Comparison of ENCODE assay signal across 16 cellular contexts in genomic region chr14:102785598-102785963, GRCh38. TPM values are rescaled to one million over a fixed set of nuclear protein-coding genes. Genes with fewer than 3 reads are reported as not detected.
DNase-seq lines count a peak whose midpoint lies in the region; ATAC-seq and TF ChIP-seq lines count a peak whose summit lies in the region.
"Had no signal": no experiment of that assay in that cellular context is flagged by ENCODE, and none has a peak within 500 bp of the region (broad histone marks: within the 10 kb centered on the region; RNA-seq: fewer than 3 reads in every experiment).

No MANE protein-coding gene starts in this region.

- peaks cover 15% of the 10 kb centered on the region for H3K4me1 ChIP-seq in BE2C
- H3K4me1 ChIP-seq in Loucy (ENCODE audit: insufficient read depth, low read length, poor library complexity, severe bottlenecking), result peaks cover 4% of the 10 kb centered on the region
- H3K4me1 ChIP-seq: left ventricle myocardium inferior, testis had no signal

- no peak overlapping the region for H3K4me3 ChIP-seq in BE2C (ENCODE audit: low read depth, low read length)
- peak overlapping the region; percentile 51 for H3K4me3 ChIP-seq in GM12864 (ENCODE audit: low read depth, low read length)
- H3K4me3 ChIP-seq in Loucy (ENCODE audit: low read length, poor library complexity, severe bottlenecking), result no peak overlapping the region
- no peak overlapping the region for H3K4me3 ChIP-seq in brain microvascular endothelial cell (ENCODE audit: low read depth, low read length)
- H3K4me3 ChIP-seq: left ventricle myocardium inferior, testis had no signal

- H3K79me2 ChIP-seq in Loucy (ENCODE audit: insufficient read depth, low read length), result peaks cover 81% of the 10 kb centered on the region

- no peaks in the 10 kb centered on the region for H3K9me3 ChIP-seq in BE2C
- H3K9me3 ChIP-seq in Loucy (ENCODE audit: insufficient read depth, low read depth, low read length), result no peaks in the 10 kb centered on the region
- H3K9me3 ChIP-seq: left ventricle myocardium inferior, testis had no signal

- DNase-seq in BE2C, result no peak
- DNase-seq in GM12864 (ENCODE audit: low read depth), result no peak
- no peak for DNase-seq in brain microvascular endothelial cell
- no peak for DNase-seq in NCI-H524 (lab: John Stamatoyannopoulos, UW)
- DNase-seq in RKO (ENCODE audit: low spot score), result no peak
- DNase-seq: activated effector memory CD4-positive, alpha-beta T cell treated with Interleukin-2 at 50 U/mL for 16 hours; central memory CD4-positive, alpha-beta T cell; erythroblast; left ventricle myocardium inferior; NCI-H2081; testis had no signal

- no peaks in the 10 kb centered on the region for H3F3A ChIP-seq in Loucy (ENCODE audit: low read depth)

- H3K4me2 ChIP-seq in Loucy (ENCODE audit: low read depth, low read length, poor library complexity, severe bottlenecking), result no peak overlapping the region

- no peak overlapping the region for H3K9ac ChIP-seq in Loucy (ENCODE audit: low read depth, low read length, poor library complexity, severe bottlenecking)

- in situ Hi-C loops in brain microvascular endothelial cell (cut with HindIII; ENCODE audit: low pct_ligation_motif_present, low sequenced_read_pairs), result no loop called here

- H3K36me3 ChIP-seq in BE2C (no peaks in the 10 kb centered on the region), Loucy (ENCODE audit: insufficient read depth, low read length) (no peaks in the 10 kb centered on the region), brain microvascular endothelial cell (replicated peaks) (no peaks in the 10 kb centered on the region)
- H3K36me3 ChIP-seq: left ventricle myocardium inferior had no signal

- H3K9me2 ChIP-seq in Loucy (replicated peaks; ENCODE audit: low read depth, low read length), result no peaks in the 10 kb centered on the region

- H2AFZ ChIP-seq in Loucy (ENCODE audit: low read length), result no peak overlapping the region

- peaks cover 18% of the 10 kb centered on the region for H4K20me1 ChIP-seq in Loucy (ENCODE audit: insufficient read depth, low read length, poor library complexity, severe bottlenecking)

- H3K27me3 ChIP-seq in BE2C (no peaks in the 10 kb centered on the region), Loucy (ENCODE audit: insufficient read depth, low read length, poor library complexity, severe bottlenecking) (no peaks in the 10 kb centered on the region), brain microvascular endothelial cell (replicated peaks) (no peaks in the 10 kb centered on the region)
- H3K27me3 ChIP-seq: testis had no signal

- TF ChIP-seq CTCF in BE2C (IDR thresholded peaks at IDR 0.05; ENCODE audit: low read depth, low read length) (peak; percentile 27; the same call in 1 of the 2 replicates), GM12864 (IDR thresholded peaks at IDR 0.05; ENCODE audit: low read depth, low read length, missing control alignments) (peak; percentile 24), Loucy (conservative IDR thresholded peaks at IDR 0.05; ENCODE audit: low read length) (peak; percentile 39), brain microvascular endothelial cell (IDR thresholded peaks at IDR 0.05; ENCODE audit: low read depth, low read length, missing control alignments) (peak; percentile 16)

- H3K27ac ChIP-seq in brain microvascular endothelial cell, result no peak overlapping the region
- H3K27ac ChIP-seq: C4-2B, left ventricle myocardium inferior, testis had no signal

- no peak for ATAC-seq in GM18498 (IDR thresholded peaks at IDR 0.05; ENCODE audit: unreplicated experiment)
- no peak for ATAC-seq in HG03025 (IDR thresholded peaks at IDR 0.05; ENCODE audit: low FRiP score, unreplicated experiment)
- ATAC-seq: sciatic nerve had no signal

RNA-seq across cellular contexts. Expression of gene TRAF3, which starts 8.3 kb away (rescaled TPM):
- 19.8 TPM for polyA plus RNA-seq in BE2C (2012; ENCODE audit: insufficient read depth, insufficient read length, low read depth)
